In the genomic region with DNA sequence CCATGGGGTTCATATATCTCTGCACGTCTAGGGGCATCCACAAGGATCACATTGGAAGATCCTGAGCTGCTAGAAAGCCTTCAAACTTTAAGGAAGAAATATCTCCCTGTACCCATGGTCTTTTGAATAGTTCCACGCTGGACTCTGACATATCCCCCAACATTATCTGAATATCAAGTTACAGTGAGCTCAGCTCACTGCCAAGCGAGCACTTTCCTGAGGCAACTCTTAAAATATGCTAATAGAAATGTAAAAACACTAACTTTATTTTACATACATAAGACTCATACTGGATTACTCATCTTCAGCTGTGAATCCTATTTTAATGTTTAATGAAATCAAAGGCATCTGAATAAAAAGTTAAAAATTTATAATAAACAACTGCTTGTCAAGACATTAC, we compare ENCODE assay signal across 19 cellular contexts.
A peak's percentile ranks its signal among the peaks of the same experiment; 100 is the strongest.
DNase-seq lines count a peak whose midpoint lies in the region; ATAC-seq, FAIRE-seq and TF ChIP-seq lines count a peak whose summit lies in the region.
"Had no signal": no experiment of that assay in that cellular context is flagged by ENCODE, and none has a peak within 500 bp of the region (broad histone marks: within the 10 kb centered on the region; RNA-seq: fewer than 3 reads in every experiment).

No MANE protein-coding gene starts in this region.

- H3K4me3 ChIP-seq in AG04449 (ENCODE audit: low read depth, low read length) (no peak overlapping the region), brain microvascular endothelial cell (ENCODE audit: low read depth, low read length) (no peak overlapping the region), foreskin fibroblast (ENCODE audit: low read depth in 1 of 2, low read length in 2 of 2) (no peak overlapping the region)
- H3K4me3 ChIP-seq: GM23338 had no signal

- H3K27me3 ChIP-seq in brain microvascular endothelial cell (replicated peaks), result no peaks in the 10 kb centered on the region

- FAIRE-seq in D721Med (lab: Jason Lieb, UNC), result no peak
- FAIRE-seq: G401.6, GM12892 had no signal

- CTCF ChIA-PET in AG04449 (lab: Yijun Ruan, JAX), result no interaction called here

- ATAC-seq in HG03159 (IDR thresholded peaks at IDR 0.05; ENCODE audit: unreplicated experiment), result no peak
- ATAC-seq: GM23338, Panc1 had no signal

- H3K27ac ChIP-seq in brain microvascular endothelial cell, result no peak overlapping the region
- H3K27ac ChIP-seq: KMS-11 had no signal

- TF ChIP-seq CTCF in AG04449 (IDR thresholded peaks at IDR 0.05; ENCODE audit: insufficient read depth, low read length, missing control alignments), result no peak
- TF ChIP-seq CTCF in brain microvascular endothelial cell (IDR thresholded peaks at IDR 0.05; ENCODE audit: low read depth, low read length, missing control alignments), result no peak
- no peak for TF ChIP-seq CTCF in foreskin fibroblast (IDR thresholded peaks at IDR 0.05; ENCODE audit: low read depth, low read length)
- TF ChIP-seq CTCF in D721Med (IDR thresholded peaks at IDR 0.05; ENCODE audit: insufficient read depth, missing control alignments), result no peak

- no peaks in the 10 kb centered on the region for H3K36me3 ChIP-seq in brain microvascular endothelial cell (replicated peaks)

- DNase-seq in AG04449 (ENCODE audit: low read depth, low spot score) (peak; percentile 49), LHCN-M2 (ENCODE audit: low read depth) (peak; percentile 5), brain microvascular endothelial cell (peak; percentile 30), foreskin fibroblast (peak; percentile 52 to 77), D721Med (ENCODE audit: insufficient read length, low spot score) (no peak), iPS-NIHi7 (ENCODE audit: extremely low spot score) (no peak)
- no peak for DNase-seq in effector CD8-positive, alpha-beta T cell (lab: John Stamatoyannopoulos, UW)
- DNase-seq: AML-193, MM.1S, NCI-H1105, NCI-H1694 treated with DMSO at 0.1 percent for 48 hours, NCI-H748 treated with DMSO at 0.1 percent for 48 hours, Right ventricle myocardium superior had no signal

- POLR2A ChIA-PET in AG04449 (lab: Yijun Ruan, JAX), result no interaction called here

- in situ Hi-C loops in brain microvascular endothelial cell (cut with HindIII; ENCODE audit: low pct_ligation_motif_present, low sequenced_read_pairs), result no loop called here

Comparison
In these comparisons a context has a peak if more than half of its experiments do, and no peak if none do; other contexts are left out.
1. DNase-seq: peak in AG04449 (single experiment), LHCN-M2 (single experiment), brain microvascular endothelial cell (single experiment) and foreskin fibroblast (2 of 2); none in D721Med (single experiment), iPS-NIHi7 (single experiment) and effector CD8-positive, alpha-beta T cell (single experiment).